In genomic region chr5:134206627-134207160, GRCh38 we compare ENCODE assay signal across 23 cellular contexts. TPM values are rescaled to one million over a fixed set of nuclear protein-coding genes. Genes with fewer than 3 reads are reported as not detected.
A peak's percentile ranks its signal among the peaks of the same experiment; 100 is the strongest.
DNase-seq lines count a peak whose midpoint lies in the region; ATAC-seq, FAIRE-seq and TF ChIP-seq lines count a peak whose summit lies in the region.
"Had no signal": no experiment of that assay in that cellular context is flagged by ENCODE, and none has a peak within 500 bp of the region (broad histone marks: within the 10 kb centered on the region; RNA-seq: fewer than 3 reads in every experiment).

No MANE protein-coding gene starts in this region.

- H3K79me2 ChIP-seq in H9 (ENCODE audit: insufficient read depth, low read length) = peaks cover 45% of the 10 kb centered on the region; the same call in 1 of the 2 replicates
- peaks cover 38 to 95% of the 10 kb centered on the region in 2 experiments for H3K79me2 ChIP-seq in H1 (ENCODE audit: control insufficient read depth in 1 of 2, insufficient read depth in 2 of 2, low read length in 2 of 2)
- peaks cover 20% of the 10 kb centered on the region for H3K79me2 ChIP-seq in trophoblast cell (ENCODE audit: control insufficient read depth, insufficient read depth, low read length, poor library complexity)

- H3K18ac ChIP-seq in H9 (ENCODE audit: insufficient read length, low read depth, low read length) = no peak overlapping the region
- no peak overlapping the region for H3K18ac ChIP-seq in H1 (ENCODE audit: extremely low read depth, low read length)
- H3K18ac ChIP-seq in trophoblast cell (ENCODE audit: low read length) = no peak overlapping the region

- H3K4me1 ChIP-seq in H9 (ENCODE audit: insufficient read depth, low read length) = no peaks in the 10 kb centered on the region
- H3K4me1 ChIP-seq in H1 (replicated peaks in 1 of 4; ENCODE audit: control insufficient read depth in 3 of 4, insufficient read depth in 4 of 4, low read length in 3 of 4) = no peaks in the 10 kb centered on the region
- H3K4me1 ChIP-seq in trophoblast cell (ENCODE audit: control insufficient read depth in 1 of 2, insufficient read depth in 2 of 2, low read length in 2 of 2) = no peaks in the 10 kb centered on the region
- H3K4me1 ChIP-seq in vagina = peaks cover 40% of the 10 kb centered on the region
- H3K4me1 ChIP-seq: Caco-2, SJCRH30 had no signal

- H3T11ph ChIP-seq in H9 (ENCODE audit: low read length) = no peak overlapping the region

- no peak overlapping the region for H3K4me3 Mint-ChIP-seq in H9
- H3K4me3 Mint-ChIP-seq: GM23338 had no signal

- H2AK5ac ChIP-seq in H9 (ENCODE audit: insufficient read length, low read length) (no peak overlapping the region), H1 (ENCODE audit: low read depth, low read length) (no peak overlapping the region), trophoblast cell (ENCODE audit: low read length) (no peak overlapping the region)

- no CpG with 5 or more reads among the region's 7 CpGs for WGBS in H9 (ENCODE audit: extremely low coverage, insufficient read length, low lambda C conversion rate)
- 86% methylated on average over 7 of the region's 7 CpGs; no CpG with 5 or more reads in 1 of the 2 experiments for WGBS in H1 (ENCODE audit: extremely low coverage in 1 of 2, insufficient coverage in 1 of 2, insufficient read length in 1 of 2, insufficient replicate concordance in 2 of 2, low coverage in 1 of 2, low lambda C conversion rate in 2 of 2, missing lambda C conversion rate in 1 of 2), 2 experiments
- WGBS in trophoblast cell (ENCODE audit: extremely low coverage, insufficient coverage, insufficient read length) = no CpG with 5 or more reads among the region's 7 CpGs

- H3K36me3 ChIP-seq in H1 (ENCODE audit: control insufficient read depth in 2 of 4, insufficient read depth in 4 of 4, low read length in 3 of 4) (peaks cover 8 to 42% (median 23%) of the 10 kb centered on the region in 4 experiments), trophoblast cell (ENCODE audit: control insufficient read depth in 1 of 2, insufficient read depth in 2 of 2, low read length in 2 of 2) (peaks cover 14% of the 10 kb centered on the region in 2 experiments), vagina (peaks cover 0 to 39% of the 10 kb centered on the region in 2 donors)

- H3K23ac ChIP-seq in H9 (ENCODE audit: insufficient read length, low read depth, low read length) (no peak overlapping the region), H1 (ENCODE audit: insufficient read length) (no peak overlapping the region), trophoblast cell (ENCODE audit: low read length) (no peak overlapping the region)

- H3K27ac ChIP-seq in H9 (ENCODE audit: insufficient read length, low read depth, low read length) (no peak overlapping the region), RWPE1 (peak overlapping the region; percentile 9; the same call in 1 of the 2 replicates), H1 (ENCODE audit: low read depth, low read length) (no peak overlapping the region), trophoblast cell (ENCODE audit: low read depth, low read length) (no peak overlapping the region), vagina (no peak overlapping the region)
- H3K27ac ChIP-seq: SJCRH30 had no signal

- H3K4me2 ChIP-seq in H9 (ENCODE audit: insufficient read depth, insufficient read length, low read length) = no peak overlapping the region
- no peak overlapping the region for H3K4me2 ChIP-seq in H1 (ENCODE audit: insufficient read depth in 1 of 2, low read depth in 2 of 2, low read length in 2 of 2)
- H3K4me2 ChIP-seq in trophoblast cell (ENCODE audit: low read length) = no peak overlapping the region
- H3K4me2 ChIP-seq: GM23338 had no signal

- DNase-seq in H9 (no peak), RWPE1 (ENCODE audit: low spot score) (no peak), H1 (ENCODE audit: low read depth in 1 of 2, low spot score in 2 of 2) (no peak), trophoblast cell (no peak), NCI-H748 (lab: John Stamatoyannopoulos, UW; ENCODE audit: unreplicated experiment) (no peak), NCI-H187 (lab: John Stamatoyannopoulos, UW) (no peak), vagina (ENCODE audit: extremely low spot score in 2 of 2) (no peak)
- DNase-seq: BE2C, Caco-2, DND-41, MM.1S, NCI-H1092, NCI-H1436, NCI-H1930, NCI-H2227 treated with DMSO at 0.1 percent for 48 hours, NCI-H510A, NCI-H748 treated with DMSO at 0.1 percent for 48 hours, SJCRH30 had no signal

- no peak for ATAC-seq in HG03565 (IDR thresholded peaks at IDR 0.05; ENCODE audit: unreplicated experiment)
- ATAC-seq: GM23338, HCT116, Panc1 had no signal

- H2BK20ac ChIP-seq in H9 (ENCODE audit: low read depth, low read length, poor library complexity, severe bottlenecking) = no peak overlapping the region
- no peak overlapping the region for H2BK20ac ChIP-seq in H1 (ENCODE audit: low read length)

- POLR2A ChIA-PET in RWPE1 (lab: Yijun Ruan, JAX; ENCODE audit: low non-redundant PET) = no interaction called here
- POLR2A ChIA-PET in H1 (lab: Charles Lee; ENCODE audit: partially characterized antibody) = interaction anchor here (5.6 to 14.9 kb wide), 2 partner anchors 16 kb away, joined by 28 to 166 read pairs; partner anchors contain the start of gene PPP2CA

- no peak overlapping the region for H3K4me3 ChIP-seq in H1 (ENCODE audit: extremely low read depth in 1 of 4, insufficient read depth in 2 of 4, low read depth in 3 of 4, low read length in 4 of 4)
- no peak overlapping the region for H3K4me3 ChIP-seq in trophoblast cell (ENCODE audit: low read depth, low read length)
- no peak overlapping the region for H3K4me3 ChIP-seq in vagina
- H3K4me3 ChIP-seq: GM23338, SJCRH30 had no signal

- TF ChIP-seq EP300 in H1 (IDR thresholded peaks at IDR 0.05; ENCODE audit: borderline replicate concordance in 1 of 2, low read depth in 2 of 2, low read length in 2 of 2) = no peak

- H3K27ac Mint-ChIP-seq in H9 = peak overlapping the region; percentile 3 to 79 (median 10); a peak in 3 of 7 replicates
- H3K27ac Mint-ChIP-seq: GM23338 had no signal

- peaks cover 5% of the 10 kb centered on the region for H3K79me1 ChIP-seq in H9 (ENCODE audit: insufficient read depth, low read depth, low read length, poor library complexity, severe bottlenecking)
- H3K79me1 ChIP-seq in H1 (ENCODE audit: low read depth, low read length) = peaks cover 3% of the 10 kb centered on the region; the same call in 1 of the 2 replicates
- H3K79me1 ChIP-seq in trophoblast cell (ENCODE audit: low read length) = no peaks in the 10 kb centered on the region

- no peak overlapping the region for H3K9ac ChIP-seq in H9 (ENCODE audit: extremely low read depth, insufficient read length, low read length)
- no peak overlapping the region for H3K9ac ChIP-seq in H1 (replicated peaks in 1 of 4; ENCODE audit: extremely low read depth in 1 of 4, low read depth in 3 of 4, low read length in 3 of 4)
- no peak overlapping the region for H3K9ac ChIP-seq in trophoblast cell (ENCODE audit: low read length)

- TF ChIP-seq RAD21 in H1 (IDR thresholded peaks at IDR 0.05 in 1 of 2, conservative IDR thresholded peaks at IDR 0.05 in 1 of 2; ENCODE audit: low read depth in 2 of 2, low read length in 2 of 2) = no peak

- H4K5ac ChIP-seq in H9 (ENCODE audit: insufficient read length, low read depth, low read length) (no peak overlapping the region), H1 (ENCODE audit: insufficient read length, low read depth, low read length) (no peak overlapping the region)

- H3K14ac ChIP-seq in H9 (ENCODE audit: insufficient read depth, low read length) (no peak overlapping the region), H1 (ENCODE audit: insufficient read length) (no peak overlapping the region), trophoblast cell (ENCODE audit: low read length) (no peak overlapping the region)

- peaks cover 15 to 48% (median 44%) of the 10 kb centered on the region in 3 experiments; a peak in 6 of 7 replicates for H3K36me3 Mint-ChIP-seq in H9 (ENCODE audit: insufficient read depth in 1 of 3, low read depth in 3 of 3)

- no peaks in the 10 kb centered on the region for H3K27me3 ChIP-seq in H9 (ENCODE audit: insufficient read depth, low read length)
- no peaks in the 10 kb centered on the region for H3K27me3 ChIP-seq in H1 (replicated peaks in 1 of 4; ENCODE audit: control insufficient read depth in 3 of 4, extremely low read depth in 1 of 4, insufficient read depth in 3 of 4, low read length in 3 of 4)
- H3K27me3 ChIP-seq in trophoblast cell (ENCODE audit: insufficient read depth, low read length) = no peaks in the 10 kb centered on the region
- no peaks in the 10 kb centered on the region for H3K27me3 ChIP-seq in vagina
- H3K27me3 ChIP-seq: BE2C, SJCRH30 had no signal

- FAIRE-seq in H1 (lab: Jason Lieb, UNC) = no peak
- FAIRE-seq: GM12891 had no signal

- intact Hi-C loops in vagina (cut with DNase I) = no loop called here

- H3K23me2 ChIP-seq in H9 (ENCODE audit: insufficient read length, low read depth, low read length, poor library complexity, severe bottlenecking) = no peaks in the 10 kb centered on the region
- H3K23me2 ChIP-seq in H1 (ENCODE audit: low read depth, low read length) = no peaks in the 10 kb centered on the region

- TF ChIP-seq POLR2A in H1 (IDR thresholded peaks at IDR 0.05; ENCODE audit: control extremely low read depth in 1 of 2, low read depth in 2 of 2, low read length in 2 of 2) = no peak
- TF ChIP-seq POLR2A in vagina (IDR thresholded peaks at IDR 0.05) = no peak

- H4K20me1 ChIP-seq in H9 (ENCODE audit: control insufficient read depth, insufficient read depth, insufficient read length) = no peaks in the 10 kb centered on the region
- H4K20me1 ChIP-seq in H1 (replicated peaks in 1 of 2; ENCODE audit: control insufficient read depth in 1 of 2, insufficient read depth in 2 of 2, low read length in 2 of 2) = peaks cover 19 to 27% of the 10 kb centered on the region in 2 experiments

- H2BK12ac ChIP-seq in H9 (ENCODE audit: insufficient read length, low read depth, low read length) (no peak overlapping the region), H1 (ENCODE audit: low read depth, low read length) (no peak overlapping the region), trophoblast cell (ENCODE audit: low read length) (no peak overlapping the region)

- H3K9me3 ChIP-seq in H9 (ENCODE audit: control insufficient read depth, low read depth, low read length) = no peaks in the 10 kb centered on the region
- no peaks in the 10 kb centered on the region for H3K9me3 ChIP-seq in H1 (ENCODE audit: insufficient read depth in 2 of 2, low read depth in 1 of 2, low read length in 1 of 2)
- no peaks in the 10 kb centered on the region for H3K9me3 ChIP-seq in trophoblast cell (ENCODE audit: insufficient read depth, low read depth, low read length)
- H3K9me3 ChIP-seq in vagina = no peaks in the 10 kb centered on the region
- H3K9me3 ChIP-seq: BE2C, Caco-2, SJCRH30 had no signal

- H4K12ac ChIP-seq in trophoblast cell (ENCODE audit: low read depth, low read length) = no peak overlapping the region

- no peaks in the 10 kb centered on the region for H3K27me3 Mint-ChIP-seq in H9 (ENCODE audit: low read depth)

- no peaks in the 10 kb centered on the region; a peak in 1 of 5 replicates for H3K9me3 Mint-ChIP-seq in H9
- H3K9me3 Mint-ChIP-seq: GM23338 had no signal

- H4K91ac ChIP-seq in H9 (ENCODE audit: insufficient read length, low read depth, low read length) (no peak overlapping the region), H1 (replicated peaks; ENCODE audit: insufficient read length, low read length) (no peak overlapping the region), trophoblast cell (ENCODE audit: low read depth, low read length) (no peak overlapping the region)

- H3K56ac ChIP-seq in H9 (ENCODE audit: insufficient read length, low read depth, low read length) (no peak overlapping the region), H1 (replicated peaks; ENCODE audit: insufficient read length, low read depth, low read length) (no peak overlapping the region)

- H4K8ac ChIP-seq in H9 (replicated peaks; ENCODE audit: insufficient read length, low read depth, low read length) = no peak overlapping the region
- no peak overlapping the region for H4K8ac ChIP-seq in H1 (ENCODE audit: extremely low read depth, insufficient read depth, low read length)
- no peak overlapping the region for H4K8ac ChIP-seq in trophoblast cell (ENCODE audit: low read depth, low read length)

- CTCF ChIA-PET in RWPE1 (lab: Yijun Ruan, JAX) = interaction anchor here (1.6 kb wide), 1 partner anchor 20 kb away, joined by 6 read pairs; no protein-coding TSS in a partner anchor
- CTCF ChIA-PET in H1 (lab: Charles Lee; ENCODE audit: partially characterized antibody) = interaction anchor here (1.0 to 1.8 kb wide), 3 partner anchors 11 to 61 kb away, joined by 3 to 5 read pairs (median 3); no protein-coding TSS in a partner anchor

- no peak overlapping the region for H2BK15ac ChIP-seq in H9 (ENCODE audit: low read depth, low read length)
- H2BK15ac ChIP-seq in H1 (ENCODE audit: low read length) = no peak overlapping the region

- H2BK5ac ChIP-seq in H9 (ENCODE audit: insufficient read length, low read length) = no peak overlapping the region
- H2BK5ac ChIP-seq in H1 (ENCODE audit: low read depth, low read length) = 0 out of 2 replicates have a peak overlapping the region, but pooled peaks have one; percentile 38
- H2BK5ac ChIP-seq in trophoblast cell (ENCODE audit: low read depth, low read length, poor library complexity) = no peak overlapping the region

- H3K4ac ChIP-seq in H9 (ENCODE audit: low read depth, low read length) (no peak overlapping the region), H1 (replicated peaks; ENCODE audit: insufficient read length, low read depth, low read length) (no peak overlapping the region), trophoblast cell (ENCODE audit: low read depth, low read length) (peak overlapping the region; percentile 89)

- no peak for TF ChIP-seq CTCF in H9 (conservative IDR thresholded peaks at IDR 0.05)
- TF ChIP-seq CTCF in RWPE1 (conservative IDR thresholded peaks at IDR 0.05; ENCODE audit: low read depth) = no peak
- no peak for TF ChIP-seq CTCF in H1 (IDR thresholded peaks at IDR 0.05; ENCODE audit: control extremely low read depth in 1 of 3, insufficient read depth in 1 of 3, low read depth in 1 of 3, low read length in 3 of 3)
- no peak for TF ChIP-seq CTCF in vagina (IDR thresholded peaks at IDR 0.05)

- H2AFZ ChIP-seq in H9 (ENCODE audit: low read length) (no peak overlapping the region), H1 (ENCODE audit: low read length) (no peak overlapping the region), trophoblast cell (ENCODE audit: insufficient read depth, low read length, poor library complexity) (no peak overlapping the region)
- H2AFZ ChIP-seq: GM23338 had no signal

- H3K4me1 Mint-ChIP-seq in H9 = peaks cover 9 to 12% of the 10 kb centered on the region in 2 experiments

- no peak overlapping the region for H2BK120ac ChIP-seq in H9 (ENCODE audit: low read depth, low read length, poor library complexity, severe bottlenecking)
- no peak overlapping the region for H2BK120ac ChIP-seq in H1 (replicated peaks; ENCODE audit: low read depth, low read length)
- no peak overlapping the region for H2BK120ac ChIP-seq in trophoblast cell (ENCODE audit: insufficient read depth, low read length, poor library complexity)

RNA-seq across cellular contexts. Expression of gene PPP2CA, which starts 19.2 kb away (rescaled TPM):
- total RNA-seq in H9 (2021) = 244 and 256 TPM in 2 replicates
- 205 and 211 TPM in 2 replicates for total RNA-seq in H1 (2021; fragmentation: NEBNext Ultra II Directional; extraction: Animal tissue kit (Norgen Biotek cat#: 25700))
- polyA plus RNA-seq in H1 (2011; rRNA removed) = 75.0 and 105 TPM in 2 replicates
- polyA plus RNA-seq in H1 (2011; cell fraction: cytosol; rRNA removed) = 208 TPM
- polyA plus RNA-seq in H1 (2011; cell fraction: nucleus; rRNA removed) = 72.2 TPM
- polyA plus RNA-seq in H1 (2012, experiment 1 of 2) = 191 to 217 TPM (median 207 TPM) in 4 replicates
- polyA plus RNA-seq in H1 (2012, experiment 2 of 2) = 8.6 TPM
- 48.5 TPM for polyA plus RNA-seq in H1 (2013, experiment 1 of 2)
- 48.1 TPM for polyA plus RNA-seq in H1 (2013, experiment 2 of 2)
- 123 and 127 TPM in 2 replicates for polyA minus RNA-seq in H1 (2011; rRNA and poly(A)+ RNA removed)
- polyA minus RNA-seq in H1 (2011; cell fraction: cytosol; rRNA and poly(A)+ RNA removed) = 137 TPM
- polyA minus RNA-seq in H1 (2011; cell fraction: nucleus; rRNA and poly(A)+ RNA removed) = 47.4 TPM
- 60.9 and 63.0 TPM in 2 replicates for polyA plus RNA-seq in trophoblast cell (2013)
- total RNA-seq in vagina = 56.2 TPM

RNA-seq across cellular contexts. Expression of gene SKP1, which starts 29.9 kb away (rescaled TPM):
- 348 and 350 TPM in 2 replicates for total RNA-seq in H9 (2021)
- total RNA-seq in H1 (2021; fragmentation: NEBNext Ultra II Directional; extraction: Animal tissue kit (Norgen Biotek cat#: 25700)) = 326 and 332 TPM in 2 replicates
- polyA plus RNA-seq in H1 (2011; rRNA removed) = 86.4 and 163 TPM in 2 replicates
- polyA plus RNA-seq in H1 (2011; cell fraction: cytosol; rRNA removed) = 268 TPM
- polyA plus RNA-seq in H1 (2011; cell fraction: nucleus; rRNA removed) = 62.2 TPM
- 368 to 573 TPM (median 403 TPM) in 4 replicates for polyA plus RNA-seq in H1 (2012, experiment 1 of 2)
- polyA plus RNA-seq in H1 (2012, experiment 2 of 2) = 106 TPM
- 502 TPM for polyA plus RNA-seq in H1 (2013, experiment 1 of 2)
- polyA plus RNA-seq in H1 (2013, experiment 2 of 2) = 505 TPM
- 126 and 158 TPM in 2 replicates for polyA minus RNA-seq in H1 (2011; rRNA and poly(A)+ RNA removed)
- polyA minus RNA-seq in H1 (2011; cell fraction: cytosol; rRNA and poly(A)+ RNA removed) = 107 TPM
- 64.5 TPM for polyA minus RNA-seq in H1 (2011; cell fraction: nucleus; rRNA and poly(A)+ RNA removed)
- 589 and 590 TPM in 2 replicates for polyA plus RNA-seq in trophoblast cell (2013)
- total RNA-seq in vagina = 147 TPM
